ENCODE assay signal across 9 cellular contexts in the genomic region with DNA sequence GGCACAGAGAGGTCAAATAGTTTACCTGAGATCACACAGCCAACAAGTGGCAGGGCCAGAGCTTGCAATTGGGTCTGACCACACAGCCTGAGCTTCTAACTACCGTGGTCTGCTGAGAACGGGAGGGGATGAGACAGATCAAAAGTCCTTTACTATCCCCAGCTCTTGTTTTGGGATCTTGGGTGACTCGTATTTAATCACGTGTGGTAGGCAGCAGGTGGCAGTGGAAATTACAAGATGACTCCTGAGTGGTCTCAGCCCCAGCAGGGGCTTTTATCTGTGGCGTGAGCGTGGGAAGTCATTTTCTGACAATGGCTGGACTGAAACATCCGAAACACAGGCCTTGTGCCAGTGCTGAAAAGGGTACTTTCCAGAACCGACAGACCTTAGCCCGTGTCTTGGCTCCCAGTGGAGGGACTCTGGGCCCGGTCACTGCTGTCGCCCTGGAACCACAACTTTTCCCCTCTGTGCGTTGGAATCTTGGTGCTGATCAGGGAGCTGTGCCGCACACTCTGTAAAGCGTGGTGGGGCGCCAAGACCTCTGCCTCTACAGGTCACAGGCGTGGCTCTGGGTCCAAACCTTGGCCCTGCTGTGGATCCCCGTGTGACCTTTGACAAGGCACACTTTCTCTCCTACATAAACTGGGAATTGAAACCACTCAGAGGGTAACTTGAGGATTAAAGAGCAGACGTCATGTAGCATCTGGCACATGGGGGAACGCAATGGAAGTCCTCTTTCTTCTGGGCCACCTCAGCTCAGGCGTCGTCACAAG. TPM values are rescaled to one million over a fixed set of nuclear protein-coding genes. Genes with fewer than 3 reads are reported as not detected.
DNase-seq lines count a peak whose midpoint lies in the region; ATAC-seq and TF ChIP-seq lines count a peak whose summit lies in the region.
"Had no signal": no experiment of that assay in that cellular context is flagged by ENCODE, and none has a peak within 500 bp of the region (broad histone marks: within the 10 kb centered on the region; RNA-seq: fewer than 3 reads in every experiment).

No MANE protein-coding gene starts in this region.

- no peaks in the 10 kb centered on the region for H3K9me3 Mint-ChIP-seq in IgD-negative memory B cell

- no peaks in the 10 kb centered on the region for H3K36me3 ChIP-seq in right atrium auricular region

- no peaks in the 10 kb centered on the region for H3K27me3 Mint-ChIP-seq in IgD-negative memory B cell

- H3K36me3 Mint-ChIP-seq in IgD-negative memory B cell: peaks cover 11% of the 10 kb centered on the region

- TF ChIP-seq CTCF in right atrium auricular region (IDR thresholded peaks at IDR 0.05): no peak

- H3K4me3 ChIP-seq in right atrium auricular region: no peak overlapping the region

- peak overlapping the region; percentile 92 to 95 (median 93) for H3K27ac Mint-ChIP-seq in IgD-negative memory B cell

- peak overlapping the region; percentile 58 to 83 (median 78) for H3K4me3 Mint-ChIP-seq in IgD-negative memory B cell

- intact Hi-C loops in Right ventricle myocardium superior (cut with DNase I) (no loop called here), left ventricle myocardium superior (cut with micrococcal nuclease) (no loop called here)

- no peak for ATAC-seq in Right ventricle myocardium superior (ENCODE audit: poor library complexity)
- peak; percentile 15 for ATAC-seq in left ventricle myocardium superior
- ATAC-seq in SK-N-SH treated with all-trans-retinoic acid at 6 μM for 48 hours: no peak
- ATAC-seq in HG02970 (IDR thresholded peaks at IDR 0.05; ENCODE audit: low FRiP score, unreplicated experiment): no peak

- no peaks in the 10 kb centered on the region for H3K27me3 ChIP-seq in right atrium auricular region

- peak overlapping the region in 1 of 2 donors; percentile 35 for H3K27ac ChIP-seq in right atrium auricular region

- H3K4me1 ChIP-seq in right atrium auricular region: no peaks in the 10 kb centered on the region

- H3K9me3 ChIP-seq in right atrium auricular region: no peaks in the 10 kb centered on the region

- DNase-seq in Right ventricle myocardium superior: peak; percentile 38
- DNase-seq in right atrium auricular region (ENCODE audit: low spot score): no peak
- DNase-seq in left ventricle myocardium superior: no peak
- DNase-seq in DMS153 treated with DMSO at 0.1 percent for 48 hours (lab: John Stamatoyannopoulos, UW; ENCODE audit: unreplicated experiment): no peak
- DNase-seq in NCI-H1930 (lab: John Stamatoyannopoulos, UW): no peak
- DNase-seq: DND-41 had no signal

- peaks cover 38 to 56% (median 42%) of the 10 kb centered on the region in 3 donors for H3K4me1 Mint-ChIP-seq in IgD-negative memory B cell

TF ChIP-seq in SK-N-SH treated with all-trans-retinoic acid at 6 μM for 48 hours, 23 proteins besides CTCF, POLR2A, EP300 and RAD21:
- TF ChIP-seq ESRRG (CRISPR knock-in tag; IDR thresholded peaks at IDR 0.05) (no peak), BACH2 (CRISPR knock-in tag; IDR thresholded peaks at IDR 0.05; ENCODE audit: borderline replicate concordance) (no peak), ISL1 (CRISPR knock-in tag; IDR thresholded peaks at IDR 0.05) (no peak), OSR1 (CRISPR knock-in tag; IDR thresholded peaks at IDR 0.05) (no peak), ZFP3 (CRISPR knock-in tag; IDR thresholded peaks at IDR 0.05) (no peak), TCF4 (CRISPR knock-in tag; IDR thresholded peaks at IDR 0.05; ENCODE audit: borderline replicate concordance) (no peak), TOX (CRISPR knock-in tag; IDR thresholded peaks at IDR 0.05; ENCODE audit: borderline replicate concordance) (no peak), GLIS3 (CRISPR knock-in tag; IDR thresholded peaks at IDR 0.05) (no peak), ZNF8 (CRISPR knock-in tag; IDR thresholded peaks at IDR 0.05) (no peak), PPARA (CRISPR knock-in tag; IDR thresholded peaks at IDR 0.05; ENCODE audit: borderline replicate concordance) (no peak), ZNF565 (CRISPR knock-in tag; conservative IDR thresholded peaks at IDR 0.05; ENCODE audit: low read depth) (no peak), CSDC2 (CRISPR knock-in tag; IDR thresholded peaks at IDR 0.05) (no peak)
- TF ChIP-seq, protein P1, sequence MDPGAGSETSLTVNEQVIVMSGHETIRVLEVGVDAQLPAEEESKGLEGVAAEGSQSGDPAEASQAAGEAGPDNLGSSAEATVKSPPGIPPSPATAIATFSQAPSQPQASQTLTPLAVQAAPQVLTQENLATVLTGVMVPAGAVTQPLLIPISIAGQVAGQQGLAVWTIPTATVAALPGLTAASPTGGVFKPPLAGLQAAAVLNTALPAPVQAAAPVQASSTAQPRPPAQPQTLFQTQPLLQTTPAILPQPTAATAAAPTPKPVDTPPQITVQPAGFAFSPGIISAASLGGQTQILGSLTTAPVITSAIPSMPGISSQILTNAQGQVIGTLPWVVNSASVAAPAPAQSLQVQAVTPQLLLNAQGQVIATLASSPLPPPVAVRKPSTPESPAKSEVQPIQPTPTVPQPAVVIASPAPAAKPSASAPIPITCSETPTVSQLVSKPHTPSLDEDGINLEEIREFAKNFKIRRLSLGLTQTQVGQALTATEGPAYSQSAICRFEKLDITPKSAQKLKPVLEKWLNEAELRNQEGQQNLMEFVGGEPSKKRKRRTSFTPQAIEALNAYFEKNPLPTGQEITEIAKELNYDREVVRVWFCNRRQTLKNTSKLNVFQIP (CRISPR knock-in tag; IDR thresholded peaks at IDR 0.05; ENCODE audit: borderline replicate concordance, low read depth): no peak
- TF ChIP-seq, protein P2, sequence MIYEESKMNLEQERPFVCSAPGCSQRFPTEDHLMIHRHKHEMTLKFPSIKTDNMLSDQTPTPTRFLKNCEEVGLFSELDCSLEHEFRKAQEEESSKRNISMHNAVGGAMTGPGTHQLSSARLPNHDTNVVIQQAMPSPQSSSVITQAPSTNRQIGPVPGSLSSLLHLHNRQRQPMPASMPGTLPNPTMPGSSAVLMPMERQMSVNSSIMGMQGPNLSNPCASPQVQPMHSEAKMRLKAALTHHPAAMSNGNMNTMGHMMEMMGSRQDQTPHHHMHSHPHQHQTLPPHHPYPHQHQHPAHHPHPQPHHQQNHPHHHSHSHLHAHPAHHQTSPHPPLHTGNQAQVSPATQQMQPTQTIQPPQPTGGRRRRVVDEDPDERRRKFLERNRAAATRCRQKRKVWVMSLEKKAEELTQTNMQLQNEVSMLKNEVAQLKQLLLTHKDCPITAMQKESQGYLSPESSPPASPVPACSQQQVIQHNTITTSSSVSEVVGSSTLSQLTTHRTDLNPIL (CRISPR knock-in tag; IDR thresholded peaks at IDR 0.05; ENCODE audit: low read depth): no peak

RNA-seq across cellular contexts. Expression of a gene that starts 12.0 kb away (rescaled TPM):
- total RNA-seq in Right ventricle myocardium superior: 9.4 TPM
- 10 to 100 TPM in 1 of 2 donors, 1 to 10 TPM in 1; 7.4 to 13.1 TPM for total RNA-seq in right atrium auricular region
- 70.0 TPM for polyA plus RNA-seq in IgD-negative memory B cell
- total RNA-seq in left ventricle myocardium superior: 5.7 TPM

RNA-seq across cellular contexts. Expression of a gene that starts 30.0 kb away (rescaled TPM):
- total RNA-seq in Right ventricle myocardium superior: 21.4 TPM
- 10 to 100 TPM; 16.9 to 27.8 TPM for total RNA-seq in right atrium auricular region
- polyA plus RNA-seq in IgD-negative memory B cell: 163 TPM
- 25.5 TPM for total RNA-seq in left ventricle myocardium superior

RNA-seq across cellular contexts. Expression of a gene that starts 50.4 kb away (rescaled TPM):
- total RNA-seq in Right ventricle myocardium superior: not detected
- total RNA-seq in right atrium auricular region: 1 to 10 TPM in 1 of 2 donors, under 1 TPM in 1; 0.78 to 6.7 TPM
- polyA plus RNA-seq in IgD-negative memory B cell: not detected
- not detected for total RNA-seq in left ventricle myocardium superior

RNA-seq across cellular contexts. Expression of a gene that starts 53.8 kb away (rescaled TPM):
- total RNA-seq in Right ventricle myocardium superior (21.3 TPM), right atrium auricular region (10 to 100 TPM; 17.9 to 23.9 TPM), left ventricle myocardium superior (25.8 TPM)
- 31.7 TPM for polyA plus RNA-seq in IgD-negative memory B cell
